In genomic region chr17:79745641-79746105, GRCh38 we compare ENCODE assay signal across 15 cellular contexts. TPM values are rescaled to one million over a fixed set of nuclear protein-coding genes. Genes with fewer than 3 reads are reported as not detected.
DNase-seq lines count a peak whose midpoint lies in the region; ATAC-seq, FAIRE-seq and TF ChIP-seq lines count a peak whose summit lies in the region.
"Had no signal": no experiment of that assay in that cellular context is flagged by ENCODE, and none has a peak within 500 bp of the region (broad histone marks: within the 10 kb centered on the region; RNA-seq: fewer than 3 reads in every experiment).

No MANE protein-coding gene starts in this region.

- 62% methylated on average over 6 of the region's 6 CpGs; no CpG with 5 or more reads in 1 of the 2 experiments for WGBS in H1 (ENCODE audit: extremely low coverage in 1 of 2, insufficient coverage in 1 of 2, insufficient read length in 1 of 2, insufficient replicate concordance in 2 of 2, low coverage in 1 of 2, low lambda C conversion rate in 2 of 2, missing lambda C conversion rate in 1 of 2), 2 experiments

- no peaks in the 10 kb centered on the region for H3K79me2 ChIP-seq in H1 (ENCODE audit: control insufficient read depth in 1 of 2, insufficient read depth in 2 of 2, low read length in 2 of 2)

- no peaks in the 10 kb centered on the region for H3K79me1 ChIP-seq in H1 (ENCODE audit: low read depth, low read length)

- H2BK15ac ChIP-seq in H1 (ENCODE audit: low read length), result no peak overlapping the region

- H3K4me2 ChIP-seq in H1 (ENCODE audit: insufficient read depth in 1 of 2, low read depth in 2 of 2, low read length in 2 of 2), result no peak overlapping the region
- H3K4me2 ChIP-seq: SK-N-SH had no signal

- H3K27ac ChIP-seq in KOPT-K1 (ENCODE audit: low read depth, low read length, poor library complexity, severe bottlenecking), result peak overlapping the region; percentile 26
- no peak overlapping the region for H3K27ac ChIP-seq in H1 (ENCODE audit: low read depth, low read length)
- H3K27ac ChIP-seq: heart right ventricle, thoracic aorta had no signal

- TF ChIP-seq EP300 in H1 (IDR thresholded peaks at IDR 0.05; ENCODE audit: borderline replicate concordance in 1 of 2, low read depth in 2 of 2, low read length in 2 of 2), result no peak

- H3K36me3 ChIP-seq in KOPT-K1 (ENCODE audit: insufficient read depth, low read length) (no peaks in the 10 kb centered on the region), H1 (ENCODE audit: control insufficient read depth in 2 of 4, insufficient read depth in 4 of 4, low read length in 3 of 4) (0 out of 8 replicates have a peak, but pooled peaks cover 0 to 2% (median 0%) of the 10 kb centered on the region in 4 experiments)
- H3K36me3 ChIP-seq: BE2C, heart right ventricle, thoracic aorta had no signal

- H4K5ac ChIP-seq in H1 (ENCODE audit: insufficient read length, low read depth, low read length), result no peak overlapping the region

- no peak overlapping the region for H2AFZ ChIP-seq in H1 (ENCODE audit: low read length)

- no peak for TF ChIP-seq RAD21 in H1 (IDR thresholded peaks at IDR 0.05 in 1 of 2, conservative IDR thresholded peaks at IDR 0.05 in 1 of 2; ENCODE audit: low read depth in 2 of 2, low read length in 2 of 2)

- peaks cover 13% of the 10 kb centered on the region; the same call in 1 of the 2 replicates for H3K23me2 ChIP-seq in H1 (ENCODE audit: low read depth, low read length)

- no peak overlapping the region for H3K27ac Mint-ChIP-seq in stimulated activated naive CD8-positive, alpha-beta T cell treated with anti-CD3 and anti-CD28 coated beads, Interleukin-15, amount 100 ng/mL, for 72 hours

- H3K23ac ChIP-seq in H1 (ENCODE audit: insufficient read length), result no peak overlapping the region

- H3K27me3 Mint-ChIP-seq in stimulated activated naive CD8-positive, alpha-beta T cell treated with anti-CD3 and anti-CD28 coated beads, Interleukin-15, amount 100 ng/mL, for 72 hours, result peaks cover 70% of the 10 kb centered on the region

- no peaks in the 10 kb centered on the region for H3K9me3 Mint-ChIP-seq in stimulated activated naive CD8-positive, alpha-beta T cell treated with anti-CD3 and anti-CD28 coated beads, Interleukin-15, amount 100 ng/mL, for 72 hours
- H3K9me3 Mint-ChIP-seq: neural crest cell had no signal

- H4K20me1 ChIP-seq in H1 (replicated peaks in 1 of 2; ENCODE audit: control insufficient read depth in 1 of 2, insufficient read depth in 2 of 2, low read length in 2 of 2), result peaks cover 0 to 11% of the 10 kb centered on the region in 2 experiments

- peaks cover 39% of the 10 kb centered on the region for H3K4me1 Mint-ChIP-seq in stimulated activated naive CD8-positive, alpha-beta T cell treated with anti-CD3 and anti-CD28 coated beads, Interleukin-15, amount 100 ng/mL, for 72 hours

- H4K8ac ChIP-seq in H1 (ENCODE audit: extremely low read depth, insufficient read depth, low read length), result no peak overlapping the region

- H3K9ac ChIP-seq in H1 (replicated peaks in 1 of 4; ENCODE audit: extremely low read depth in 1 of 4, low read depth in 3 of 4, low read length in 3 of 4), result no peak overlapping the region
- H3K9ac ChIP-seq: SK-N-SH had no signal

- H3K4me3 ChIP-seq in H1 (ENCODE audit: extremely low read depth in 1 of 4, insufficient read depth in 2 of 4, low read depth in 3 of 4, low read length in 4 of 4), result no peak overlapping the region
- H3K4me3 ChIP-seq: thoracic aorta had no signal

- POLR2A ChIA-PET in H1 (lab: Charles Lee; ENCODE audit: partially characterized antibody), result interaction anchor here (0.7 to 10.4 kb wide), 9 partner anchors 12 to 84 kb away, joined by 3 to 77 read pairs (median 7); partner anchors contain the start of gene CBX2

- H4K91ac ChIP-seq in H1 (replicated peaks; ENCODE audit: insufficient read length, low read length), result no peak overlapping the region

- H3K27me3 ChIP-seq in H1 (replicated peaks in 1 of 4; ENCODE audit: control insufficient read depth in 3 of 4, extremely low read depth in 1 of 4, insufficient read depth in 3 of 4, low read length in 3 of 4), result peaks cover 19 to 59% (median 43%) of the 10 kb centered on the region in 4 experiments

- no peak overlapping the region for H3K18ac ChIP-seq in H1 (ENCODE audit: extremely low read depth, low read length)

- no peak for TF ChIP-seq CTCF in H1 (IDR thresholded peaks at IDR 0.05; ENCODE audit: control extremely low read depth in 1 of 3, insufficient read depth in 1 of 3, low read depth in 1 of 3, low read length in 3 of 3)

- no peak overlapping the region for H2AK5ac ChIP-seq in H1 (ENCODE audit: low read depth, low read length)

- peaks cover 4 to 31% (median 16%) of the 10 kb centered on the region in 4 experiments for H3K4me1 ChIP-seq in H1 (replicated peaks in 1 of 4; ENCODE audit: control insufficient read depth in 3 of 4, insufficient read depth in 4 of 4, low read length in 3 of 4)

- H3K4me3 Mint-ChIP-seq in stimulated activated naive CD8-positive, alpha-beta T cell treated with anti-CD3 and anti-CD28 coated beads, Interleukin-15, amount 100 ng/mL, for 72 hours, result peak overlapping the region; percentile 29 to 41

- TF ChIP-seq POLR2A in H1 (IDR thresholded peaks at IDR 0.05; ENCODE audit: control extremely low read depth in 1 of 2, low read depth in 2 of 2, low read length in 2 of 2), result no peak

- H2BK120ac ChIP-seq in H1 (replicated peaks; ENCODE audit: low read depth, low read length), result no peak overlapping the region

- H3K9me3 ChIP-seq in KOPT-K1 (ENCODE audit: insufficient read depth, low read length, poor library complexity, severe bottlenecking), result no peaks in the 10 kb centered on the region
- no peaks in the 10 kb centered on the region for H3K9me3 ChIP-seq in H1 (ENCODE audit: insufficient read depth in 2 of 2, low read depth in 1 of 2, low read length in 1 of 2)
- H3K9me3 ChIP-seq: BE2C, heart right ventricle, SK-N-SH, thoracic aorta had no signal

- DNase-seq in stimulated activated naive CD8-positive, alpha-beta T cell treated with anti-CD3 and anti-CD28 coated beads, Interleukin-15, amount 100 ng/mL, for 72 hours, result no peak
- DNase-seq in stimulated activated naive CD8-positive, alpha-beta T cell treated with anti-CD3 and anti-CD28 coated beads, Interleukin-15, Interleukin-2, amounts not matched to agents 100 U/mL and 50 U/mL, for 24 hours, result no peak
- DNase-seq in H1 (ENCODE audit: low read depth in 1 of 2, low spot score in 2 of 2) (no peak), NCI-H2107 treated with DMSO at 0.1 percent for 48 hours (lab: John Stamatoyannopoulos, UW; ENCODE audit: unreplicated experiment) (no peak), hypothalamus (lab: John Stamatoyannopoulos, UW) (no peak)

- no peak overlapping the region for H2BK5ac ChIP-seq in H1 (ENCODE audit: low read depth, low read length)

- H3K4ac ChIP-seq in H1 (replicated peaks; ENCODE audit: insufficient read length, low read depth, low read length), result no peak overlapping the region

- no peak overlapping the region for H2BK20ac ChIP-seq in H1 (ENCODE audit: low read length)

- ATAC-seq in stimulated activated naive CD8-positive, alpha-beta T cell treated with anti-CD3 and anti-CD28 coated beads, Interleukin-15, amount 100 ng/mL, for 72 hours, result no peak
- ATAC-seq in stimulated activated naive CD8-positive, alpha-beta T cell treated with anti-CD3 and anti-CD28 coated beads, Interleukin-15, Interleukin-2, amounts not matched to agents 100 U/mL and 50 U/mL, for 24 hours, result no peak
- ATAC-seq in SK-N-SH treated with all-trans-retinoic acid at 6 μM for 48 hours, result no peak

- CTCF ChIA-PET in H1 (lab: Charles Lee; ENCODE audit: partially characterized antibody), result interaction anchor here (0.6 to 7.6 kb wide), 39 partner anchors 8 to 1948 kb away, joined by 3 to 94 read pairs (median 5); partner anchors contain the start of genes CBX2 and CBX8

- no peak for FAIRE-seq in H1 (lab: Jason Lieb, UNC)
- FAIRE-seq: colon, endometrium, RCC 7860 had no signal

- peak overlapping the region; percentile 4; the same call in 1 of the 2 replicates for H2BK12ac ChIP-seq in H1 (ENCODE audit: low read depth, low read length)

- H3K14ac ChIP-seq in H1 (ENCODE audit: insufficient read length), result no peak overlapping the region

- H3K56ac ChIP-seq in H1 (replicated peaks; ENCODE audit: insufficient read length, low read depth, low read length), result no peak overlapping the region

TF ChIP-seq in H1, 55 proteins besides CTCF, POLR2A, EP300 and RAD21 (continues in another document):
- TF ChIP-seq PHF8 (conservative IDR thresholded peaks at IDR 0.05; ENCODE audit: low read depth, low read length), result no peak

TF ChIP-seq in SK-N-SH treated with all-trans-retinoic acid at 6 μM for 48 hours, 23 proteins besides CTCF, POLR2A, EP300 and RAD21 (continues in another document):
- no peak for TF ChIP-seq ESRRG (CRISPR knock-in tag; IDR thresholded peaks at IDR 0.05)
- no peak for TF ChIP-seq ZNF8 (CRISPR knock-in tag; IDR thresholded peaks at IDR 0.05)

RNA-seq across cellular contexts. Expression of gene ENPP7, which starts 14.9 kb away (rescaled TPM):
- not detected in 2 replicates for total RNA-seq in H1 (2021; fragmentation: NEBNext Ultra II Directional; extraction: Animal tissue kit (Norgen Biotek cat#: 25700))
- polyA plus RNA-seq in H1 (2011; rRNA removed), result not detected in 2 replicates
- polyA plus RNA-seq in H1 (2011; cell fraction: cytosol; rRNA removed), result not detected
- polyA plus RNA-seq in H1 (2011; cell fraction: nucleus; rRNA removed), result not detected
- polyA plus RNA-seq in H1 (2012, experiment 1 of 2), result not detected in 4 replicates
- polyA plus RNA-seq in H1 (2012, experiment 2 of 2), result not detected
- polyA plus RNA-seq in H1 (2013, experiment 1 of 2), result not detected
- polyA plus RNA-seq in H1 (2013, experiment 2 of 2), result not detected
- not detected in 2 replicates for polyA minus RNA-seq in H1 (2011; rRNA and poly(A)+ RNA removed)
- not detected for polyA minus RNA-seq in H1 (2011; cell fraction: cytosol; rRNA and poly(A)+ RNA removed)
- polyA minus RNA-seq in H1 (2011; cell fraction: nucleus; rRNA and poly(A)+ RNA removed), result not detected
- total RNA-seq: heart right ventricle, neural crest cell, thoracic aorta had no signal
- polyA plus RNA-seq: heart right ventricle, SK-N-SH had no signal

RNA-seq across cellular contexts. Expression of gene CBX2, which starts 32.3 kb away (rescaled TPM):
- total RNA-seq in H1 (2021; fragmentation: NEBNext Ultra II Directional; extraction: Animal tissue kit (Norgen Biotek cat#: 25700)), result 83.9 and 85.9 TPM in 2 replicates
- polyA plus RNA-seq in H1 (2011; rRNA removed), result 64.3 and 86.5 TPM in 2 replicates
- 76.8 TPM for polyA plus RNA-seq in H1 (2011; cell fraction: cytosol; rRNA removed)
- 109 TPM for polyA plus RNA-seq in H1 (2011; cell fraction: nucleus; rRNA removed)
- polyA plus RNA-seq in H1 (2012, experiment 1 of 2), result 48.6 to 73.4 TPM (median 65.8 TPM) in 4 replicates
- polyA plus RNA-seq in H1 (2012, experiment 2 of 2), result 53.8 TPM
- 40.5 TPM for polyA plus RNA-seq in H1 (2013, experiment 1 of 2)
- polyA plus RNA-seq in H1 (2013, experiment 2 of 2), result 39.5 TPM
- polyA minus RNA-seq in H1 (2011; rRNA and poly(A)+ RNA removed), result 45.5 and 56.4 TPM in 2 replicates
- polyA minus RNA-seq in H1 (2011; cell fraction: cytosol; rRNA and poly(A)+ RNA removed), result 70.0 TPM
- 61.7 TPM for polyA minus RNA-seq in H1 (2011; cell fraction: nucleus; rRNA and poly(A)+ RNA removed)

RNA-seq across cellular contexts. Expression of gene CBX8, which starts 51.2 kb away (rescaled TPM):
- 1.5 and 2.1 TPM in 2 replicates for total RNA-seq in H1 (2021; fragmentation: NEBNext Ultra II Directional; extraction: Animal tissue kit (Norgen Biotek cat#: 25700))
- polyA plus RNA-seq in H1 (2011; rRNA removed), result 0.09 and 0.31 TPM in 2 replicates
- polyA plus RNA-seq in H1 (2011; cell fraction: cytosol; rRNA removed), result 0.28 TPM
- 0.33 TPM for polyA plus RNA-seq in H1 (2011; cell fraction: nucleus; rRNA removed)
- 0.50 to 1.6 TPM (median 1.2 TPM) in 4 replicates for polyA plus RNA-seq in H1 (2012, experiment 1 of 2)
- polyA plus RNA-seq in H1 (2012, experiment 2 of 2), result 1.0 TPM
- polyA plus RNA-seq in H1 (2013, experiment 1 of 2), result 0.30 TPM
- polyA plus RNA-seq in H1 (2013, experiment 2 of 2), result 0.55 TPM
- 0.13 TPM in 1 of 2 replicates, not detected in the other for polyA minus RNA-seq in H1 (2011; rRNA and poly(A)+ RNA removed)
- 0.29 TPM for polyA minus RNA-seq in H1 (2011; cell fraction: cytosol; rRNA and poly(A)+ RNA removed)
- 0.30 TPM for polyA minus RNA-seq in H1 (2011; cell fraction: nucleus; rRNA and poly(A)+ RNA removed)
